ENCODE assay signal across 9 cellular contexts in the genomic region with DNA sequence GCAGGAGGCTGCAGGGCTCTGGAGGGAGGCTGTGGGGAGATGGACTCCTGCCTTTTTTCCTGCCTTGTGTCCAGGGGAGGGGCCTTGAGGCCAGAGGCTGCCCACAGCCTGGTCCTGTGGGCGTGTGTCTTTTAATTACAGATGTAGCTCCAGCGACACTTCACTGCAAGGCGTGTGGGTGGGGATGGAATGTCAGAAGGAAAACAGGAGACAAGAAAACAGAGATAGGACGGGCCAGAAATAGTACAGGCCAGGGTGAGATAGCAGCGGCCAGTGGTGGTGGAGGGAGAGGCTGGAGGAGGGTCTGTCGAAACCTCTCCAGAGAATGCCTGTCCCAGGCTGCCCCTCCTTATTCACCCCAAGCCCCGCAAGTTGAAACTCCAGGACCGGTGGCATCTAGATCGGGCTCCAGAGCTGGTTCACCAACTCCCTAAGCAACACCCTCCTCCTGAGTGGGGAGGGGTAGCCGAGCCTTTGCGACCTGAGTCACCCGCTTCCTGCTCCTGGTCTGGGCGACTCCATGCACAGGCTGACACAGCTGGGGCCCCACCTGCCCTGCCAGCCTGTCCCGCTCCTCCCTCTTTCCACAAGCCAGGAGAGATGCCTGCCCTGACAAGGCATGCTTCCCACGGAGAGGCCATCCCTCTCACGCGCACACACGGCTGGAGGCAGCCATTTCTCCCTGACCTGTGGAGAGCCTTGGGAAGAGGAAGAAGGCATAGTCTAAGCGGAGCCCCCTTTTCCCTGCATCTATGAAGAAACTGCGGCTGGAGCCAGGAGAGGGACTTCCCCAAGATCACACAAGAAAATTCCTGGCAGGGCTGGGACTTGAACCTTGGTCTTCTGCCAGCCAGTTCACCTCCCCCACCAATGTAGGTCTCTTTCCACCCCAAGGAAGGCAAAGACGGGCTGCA. TPM values are rescaled to one million over a fixed set of nuclear protein-coding genes. Genes with fewer than 3 reads are reported as not detected.
DNase-seq lines count a peak whose midpoint lies in the region; ATAC-seq and TF ChIP-seq lines count a peak whose summit lies in the region.
"Had no signal": no experiment of that assay in that cellular context is flagged by ENCODE, and none has a peak within 500 bp of the region (broad histone marks: within the 10 kb centered on the region; RNA-seq: fewer than 3 reads in every experiment).

No MANE protein-coding gene starts in this region.

- peak overlapping the region; percentile 82 for H3K27ac Mint-ChIP-seq in endodermal cell

- peak overlapping the region; percentile 6 for H3K4me3 ChIP-seq in endodermal cell (ENCODE audit: low read length)

- H3K27ac ChIP-seq in endodermal cell (ENCODE audit: low read depth, low read length), result no peak overlapping the region

- H3K36me3 ChIP-seq in endodermal cell (ENCODE audit: control insufficient read depth, insufficient read depth, low read length), result no peaks in the 10 kb centered on the region

- H3K9ac ChIP-seq in endodermal cell (ENCODE audit: extremely low read depth, low read length, poor library complexity, severe bottlenecking), result peak overlapping the region; percentile 35

- WGBS in endodermal cell (ENCODE audit: insufficient coverage in 1 of 2, insufficient read length in 1 of 2), 2 experiments, result 33 to 60% methylated on average over 1 to 20 of the region's 21 CpGs

- no peak for TF ChIP-seq CTCF in endodermal cell (conservative IDR thresholded peaks at IDR 0.05)

- peaks cover 22% of the 10 kb centered on the region for H3K4me1 Mint-ChIP-seq in endodermal cell

- no peaks in the 10 kb centered on the region for H3K36me3 Mint-ChIP-seq in endodermal cell (ENCODE audit: low read depth)

- peaks cover 19% of the 10 kb centered on the region for H3K4me1 ChIP-seq in endodermal cell (ENCODE audit: control insufficient read depth, insufficient read depth, low read length)

- no peaks in the 10 kb centered on the region for H3K9me3 Mint-ChIP-seq in endodermal cell

- no peaks in the 10 kb centered on the region for H3K9me3 ChIP-seq in endodermal cell (ENCODE audit: control insufficient read depth, low read length)

- peak; percentile 75 for DNase-seq in CMK (ENCODE audit: low read depth)
- peak; percentile 59 for DNase-seq in NCI-H2227 (lab: John Stamatoyannopoulos, UW; ENCODE audit: unreplicated experiment)
- peak; percentile 89 for DNase-seq in endodermal cell
- DNase-seq in myocyte (ENCODE audit: low read depth), result peak; percentile 82
- DNase-seq in DMS114 treated with DMSO at 0.1 percent for 48 hours (lab: John Stamatoyannopoulos, UW; ENCODE audit: unreplicated experiment), result no peak
- DNase-seq: stimulated activated CD4-positive, alpha-beta T cell treated with anti-CD3 and anti-CD28 coated beads, Interleukin-2, amount 100 ng/mL, for 24 hours had no signal

- H3K27me3 Mint-ChIP-seq in endodermal cell (ENCODE audit: insufficient read depth), result peaks cover 20% of the 10 kb centered on the region

- H3K27me3 ChIP-seq in endodermal cell (ENCODE audit: control insufficient read depth, insufficient read depth, low read length, poor library complexity, severe bottlenecking), result no peaks in the 10 kb centered on the region

- no peak for ATAC-seq in GM18511 (IDR thresholded peaks at IDR 0.05; ENCODE audit: unreplicated experiment)
- ATAC-seq in GM18909 (IDR thresholded peaks at IDR 0.05; ENCODE audit: poor library complexity, unreplicated experiment), result no peak
- ATAC-seq in GM21528 (IDR thresholded peaks at IDR 0.05; ENCODE audit: low FRiP score, unreplicated experiment), result no peak

- H3K4me3 Mint-ChIP-seq in endodermal cell, result peak overlapping the region; percentile 36

RNA-seq across cellular contexts. Expression of a gene that starts 6.6 kb away (rescaled TPM):
- 100 to 1,000 TPM; 112 to 167 TPM for total RNA-seq in endodermal cell
- polyA plus RNA-seq in endodermal cell (2013, experiment 1 of 2), result 71.5 TPM
- polyA plus RNA-seq in endodermal cell (2013, experiment 2 of 2), result 69.3 TPM
- 0.51 and 0.78 TPM in 2 replicates for total RNA-seq in myocyte
- 1.3 TPM for polyA plus RNA-seq in myocyte (2012)

RNA-seq across cellular contexts. Expression of a gene that starts 18.7 kb away (rescaled TPM):
- total RNA-seq in endodermal cell (10 to 100 TPM; 23.9 to 40.6 TPM), myocyte (98.8 and 115 TPM in 2 replicates)
- 32.2 TPM for polyA plus RNA-seq in endodermal cell (2013, experiment 1 of 2)
- 34.7 TPM for polyA plus RNA-seq in endodermal cell (2013, experiment 2 of 2)
- 74.8 TPM for polyA plus RNA-seq in myocyte (2012)

RNA-seq across cellular contexts. Expression of a gene that starts 19.7 kb away (rescaled TPM):
- total RNA-seq in endodermal cell, result 100 to 1,000 TPM; 179 to 291 TPM
- polyA plus RNA-seq in endodermal cell (2013, experiment 1 of 2), result 230 TPM
- 211 TPM for polyA plus RNA-seq in endodermal cell (2013, experiment 2 of 2)
- total RNA-seq in myocyte, result 164 and 174 TPM in 2 replicates
- 284 TPM for polyA plus RNA-seq in myocyte (2012)

RNA-seq across cellular contexts. Expression of a gene that starts 42.9 kb away (rescaled TPM):
- total RNA-seq in endodermal cell (10 to 100 TPM; 65.2 to 79.5 TPM), myocyte (45.4 and 49.2 TPM in 2 replicates)
- 77.9 TPM for polyA plus RNA-seq in endodermal cell (2013, experiment 1 of 2)
- 72.6 TPM for polyA plus RNA-seq in endodermal cell (2013, experiment 2 of 2)
- polyA plus RNA-seq in myocyte (2012), result 58.6 TPM

RNA-seq across cellular contexts. Expression of a gene that starts 44.5 kb away (rescaled TPM):
- under 1 TPM in 1 of 2 donors, not detected in 1; 0.15 TPM for total RNA-seq in endodermal cell
- not detected for polyA plus RNA-seq in endodermal cell (2013, experiment 1 of 2)
- not detected for polyA plus RNA-seq in endodermal cell (2013, experiment 2 of 2)
- 1.3 TPM in 1 of 2 replicates, not detected in the other for total RNA-seq in myocyte
- 0.16 TPM for polyA plus RNA-seq in myocyte (2012)

Comparison
In these comparisons a context has a peak if more than half of its experiments do, and no peak if none do; other contexts are left out.
1. RNA of a gene that starts 6.6 kb away (total RNA-seq): 112 to 167 TPM in endodermal cell; 0.51 to 0.78 TPM in myocyte; every median in the first group is over 10 times any median in the second.